8 cellular contexts compared by ENCODE assay signal in genomic region chr1:40143891-40144575, GRCh38. TPM values are rescaled to one million over a fixed set of nuclear protein-coding genes. Genes with fewer than 3 reads are reported as not detected.
DNase-seq lines count a peak whose midpoint lies in the region; ATAC-seq and TF ChIP-seq lines count a peak whose summit lies in the region.

No MANE protein-coding gene starts in this region.

- H3K9me2 ChIP-seq in PC-9 (ENCODE audit: insufficient read depth) = no peaks in the 10 kb centered on the region

- H3K36me3 ChIP-seq in PC-9 (ENCODE audit: low read depth) (no peaks in the 10 kb centered on the region), uterus (no peaks in the 10 kb centered on the region)

- POLR2A ChIA-PET in PC-9 (lab: Charles Lee; ENCODE audit: unreplicated experiment) = interaction anchor here (0.5 to 0.7 kb wide), 7 partner anchors 9 to 1370 kb away, joined by 3 to 10 read pairs (median 4); no protein-coding TSS in a partner anchor

- TF ChIP-seq CTCF in PC-9 (conservative IDR thresholded peaks at IDR 0.05) (peak; percentile 84), foreskin fibroblast (IDR thresholded peaks at IDR 0.05; ENCODE audit: low read depth, low read length) (peak; percentile 86), omental fat pad (IDR thresholded peaks at IDR 0.05) (peak in 1 of 3 donors; percentile 29), uterus (IDR thresholded peaks at IDR 0.05) (peak; percentile 68 to 79 (median 74))

- H2AFZ ChIP-seq in PC-9 = peak overlapping the region; percentile 49

- no peak overlapping the region for H3K4me3 ChIP-seq in PC-9
- no peak overlapping the region for H3K4me3 ChIP-seq in foreskin fibroblast (ENCODE audit: low read depth in 1 of 2, low read length in 2 of 2)
- no peak overlapping the region for H3K4me3 ChIP-seq in uterus

- CTCF ChIA-PET in PC-9 (lab: Charles Lee) = interaction anchor here (0.5 to 2.5 kb wide), 28 partner anchors 9 to 453 kb away, joined by 3 to 29 read pairs (median 5); partner anchors contain the start of genes PPT1, RLF and SMAP2

- H4K20me1 ChIP-seq in PC-9 (ENCODE audit: insufficient read depth) = no peaks in the 10 kb centered on the region

- H3F3A ChIP-seq in PC-9 (ENCODE audit: insufficient read depth, low read depth) = peaks cover 34% of the 10 kb centered on the region

- TF ChIP-seq POLR2A in uterus (IDR thresholded peaks at IDR 0.05) = no peak

- intact Hi-C loops in PC-9 (cut with micrococcal nuclease; ENCODE audit: unreplicated experiment) = loop anchor here (1.0 to 5.0 kb wide), 4 partner anchors 60 to 260 kb away; partner anchors contain the start of gene COL9A2
- intact Hi-C loops in uterus (cut with DNase I; ENCODE audit: low total_unique reads) = loop anchor here (10.0 kb wide), 2 partner anchors 191 to 261 kb away; no protein-coding TSS in a partner anchor

- H3K4me1 ChIP-seq in PC-9 (replicated peaks; ENCODE audit: insufficient read depth) (peaks cover 55% of the 10 kb centered on the region), uterus (no peaks in the 10 kb centered on the region)

- H3K27ac ChIP-seq in PC-9 = no peak overlapping the region
- no peak overlapping the region for H3K27ac ChIP-seq in uterus

- H3K9me3 ChIP-seq in PC-9 (ENCODE audit: insufficient read depth, low read depth) (no peaks in the 10 kb centered on the region), uterus (no peaks in the 10 kb centered on the region)

- DNase-seq in DMS53 (lab: John Stamatoyannopoulos, UW) = peak; percentile 89
- DNase-seq in LoVo (ENCODE audit: low spot score) = peak; percentile 69
- peak; percentile 67 to 73 for DNase-seq in PC-9
- DNase-seq in activated T-cell treated with anti-CD3 and anti-CD28 coated beads, Interleukin-2, amount 50 U/mL, for 48 hours = peak; percentile 60 to 62
- peak; percentile 47 to 83 for DNase-seq in foreskin fibroblast
- DNase-seq in omental fat pad (ENCODE audit: low spot score) = no peak
- DNase-seq in uterus = peak; percentile 24 to 62

- H3K79me2 ChIP-seq in PC-9 (ENCODE audit: low read depth) = no peaks in the 10 kb centered on the region

- BruUV-seq in PC-9 (replicated peaks; lab: Mats Ljungman, UMichigan) = no TSS peak

- peak overlapping the region; percentile 50 for H3K4me2 ChIP-seq in PC-9

- peak; percentile 86 for ATAC-seq in omental fat pad (ENCODE audit: low FRiP score)
- ATAC-seq in GM21367 (IDR thresholded peaks at IDR 0.05; ENCODE audit: unreplicated experiment) = no peak

- H3K27me3 ChIP-seq in PC-9 (ENCODE audit: insufficient read depth, low read depth) = no peaks in the 10 kb centered on the region
- no peaks in the 10 kb centered on the region for H3K27me3 ChIP-seq in uterus

RNA-seq across cellular contexts. Expression of gene RLF, which starts 17.2 kb away (rescaled TPM):
- total RNA-seq in PC-9 (2021) = 14.2 and 15.5 TPM in 2 replicates
- 10 to 100 TPM; 13.7 to 27.7 (median 21.7) TPM for total RNA-seq in omental fat pad
- 10 to 100 TPM; 17.9 to 68.0 (median 28.9) TPM for total RNA-seq in uterus

RNA-seq across cellular contexts. Expression of gene PPT1, which starts 47.0 kb away (rescaled TPM):
- total RNA-seq in PC-9 (2021) = 120 and 154 TPM in 2 replicates
- 100 to 1,000 TPM in 2 of 4 donors, 10 to 100 TPM in 2; 57.7 to 116 (median 92.4) TPM for total RNA-seq in omental fat pad
- total RNA-seq in uterus = 100 to 1,000 TPM in 2 of 4 donors, 10 to 100 TPM in 2; 81.7 to 123 (median 94.5) TPM
